In genomic region chr4:171727185-171727584, GRCh38 we compare ENCODE assay signal across 35 cellular contexts.
"Had no signal": no experiment of that assay in that cellular context is flagged by ENCODE, and none has a peak within 500 bp of the region (broad histone marks: within the 10 kb centered on the region; RNA-seq: fewer than 3 reads in every experiment).

No MANE protein-coding gene starts in this region.

- H3K9me3 ChIP-seq: MG63 had no signal

- DNase-seq: Karpas-422, Kasumi-1, MG63, MM.1S, MV-4-11, NCI-H1048, NCI-H1092, NCI-H1092 treated with DMSO at 0.1 percent for 48 hours, NCI-H1105, NCI-H1105 treated with DMSO at 0.1 percent for 48 hours, NCI-H1417, NCI-H1417 treated with DMSO at 0.1 percent for 48 hours, NCI-H1436, NCI-H1436 treated with DMSO at 0.1 percent for 48 hours, NCI-H146, NCI-H1694, NCI-H1694 treated with DMSO at 0.1 percent for 48 hours, NCI-H187, NCI-H187 treated with DMSO at 0.1 percent for 48 hours, NCI-H1930, NCI-H2029, NCI-H2029 treated with DMSO at 0.1 percent for 48 hours, NCI-H2081, NCI-H2081 treated with DMSO at 0.1 percent for 48 hours, NCI-H2107, NCI-H2171, NCI-H2171 treated with DMSO at 0.1 percent for 48 hours, NCI-H2227 treated with DMSO at 0.1 percent for 48 hours, NCI-H226, NCI-H345, NCI-H446, NCI-H446 treated with DMSO at 0.1 percent for 48 hours, NCI-H510A, NCI-H510A treated with DMSO at 0.1 percent for 48 hours had no signal

- H3K27ac ChIP-seq: KMS-11 had no signal

- H3K9ac ChIP-seq: KMS-11 had no signal

- H3K4me3 ChIP-seq: MG63 had no signal

- H3K36me3 ChIP-seq: MG63 had no signal

- H3K4me2 ChIP-seq: KMS-11 had no signal

- H3K27me3 ChIP-seq: MG63 had no signal
